In genomic region chr11:45392154-45392553, GRCh38 we compare ENCODE assay signal across 27 cellular contexts.
"Had no signal": no experiment of that assay in that cellular context is flagged by ENCODE, and none has a peak within 500 bp of the region (broad histone marks: within the 10 kb centered on the region; RNA-seq: fewer than 3 reads in every experiment).

No MANE protein-coding gene starts in this region.

- H3K79me2 ChIP-seq: parathyroid adenoma had no signal

- H3K4me3 ChIP-seq: esophagus squamous epithelium, lung, sigmoid colon, stomach, thyroid gland had no signal

- H3K9me3 ChIP-seq: esophagus squamous epithelium, neutrophil, sigmoid colon, thyroid gland had no signal

- H3K9me3 Mint-ChIP-seq: effector memory CD8-positive, alpha-beta T cell; immature natural killer cell; nephron progenitor cell; stimulated activated effector memory CD8-positive, alpha-beta T cell treated with anti-CD3 and anti-CD28 coated beads, Interleukin-12 subunit alpha, Interleukin-12 subunit beta, amount 100 ng/mL, for 72 hours had no signal

- ATAC-seq: effector memory CD8-positive, alpha-beta T cell; left colon; left ventricle myocardium superior; naive thymus-derived CD4-positive, alpha-beta T cell; stimulated activated effector memory CD8-positive, alpha-beta T cell treated with anti-CD3 and anti-CD28 coated beads, Interleukin-12 subunit alpha, Interleukin-12 subunit beta, amount 100 ng/mL, for 72 hours had no signal

- H3K4me1 ChIP-seq: esophagus squamous epithelium, parathyroid adenoma, sigmoid colon, stomach, thyroid gland had no signal

- H3K27me3 ChIP-seq: thyroid gland had no signal

- H3K27ac Mint-ChIP-seq: effector memory CD8-positive, alpha-beta T cell; memory B cell; naive thymus-derived CD4-positive, alpha-beta T cell; nephron progenitor cell; progenitor cell of endocrine pancreas; stimulated activated effector memory CD8-positive, alpha-beta T cell treated with anti-CD3 and anti-CD28 coated beads, Interleukin-12 subunit alpha, Interleukin-12 subunit beta, amount 100 ng/mL, for 72 hours had no signal

- H3K4me3 Mint-ChIP-seq: effector memory CD8-positive, alpha-beta T cell; immature natural killer cell; memory B cell; naive thymus-derived CD4-positive, alpha-beta T cell; nephron progenitor cell; stimulated activated effector memory CD8-positive, alpha-beta T cell treated with anti-CD3 and anti-CD28 coated beads, Interleukin-12 subunit alpha, Interleukin-12 subunit beta, amount 100 ng/mL, for 72 hours had no signal

- H3K27ac ChIP-seq: esophagus squamous epithelium, neutrophil, parathyroid adenoma, sigmoid colon, thyroid gland had no signal

- H3K36me3 Mint-ChIP-seq: immature natural killer cell; memory B cell; naive thymus-derived CD4-positive, alpha-beta T cell; stimulated activated effector memory CD8-positive, alpha-beta T cell treated with anti-CD3 and anti-CD28 coated beads, Interleukin-12 subunit alpha, Interleukin-12 subunit beta, amount 100 ng/mL, for 72 hours had no signal

- DNase-seq: cortex of kidney; effector memory CD8-positive, alpha-beta T cell; erythroblast; esophagus squamous epithelium; foreskin melanocyte; hypothalamus; immature natural killer cell; islet precursor cell; kidney glomerular epithelial cell; left colon; left ventricle myocardium superior; midbrain; naive thymus-derived CD4-positive, alpha-beta T cell; nephron progenitor cell; stimulated activated CD4-positive, alpha-beta T cell treated with anti-CD3 and anti-CD28 coated beads, Interleukin-2, amount 100 ng/mL, for 24 hours; stimulated activated CD4-positive, alpha-beta T cell treated with anti-CD3 and anti-CD28 coated beads, Interleukin-4, amount 100 ng/mL, for 24 hours; stimulated activated naive CD4-positive, alpha-beta T cell treated with Interleukin-2 at 50 U/mL for 16 hours; stomach; thyroid gland; trophoblast cell had no signal

- H2AFZ ChIP-seq: parathyroid adenoma had no signal

- H3K36me3 ChIP-seq: esophagus squamous epithelium, neutrophil, sigmoid colon, stomach, thyroid gland had no signal

- H3K4me1 Mint-ChIP-seq: immature natural killer cell; memory B cell; naive thymus-derived CD4-positive, alpha-beta T cell; stimulated activated effector memory CD8-positive, alpha-beta T cell treated with anti-CD3 and anti-CD28 coated beads, Interleukin-12 subunit alpha, Interleukin-12 subunit beta, amount 100 ng/mL, for 72 hours had no signal

- H3K9ac ChIP-seq: parathyroid adenoma had no signal
